Comparison of ENCODE assay signal across 8 cellular contexts in the genomic region with DNA sequence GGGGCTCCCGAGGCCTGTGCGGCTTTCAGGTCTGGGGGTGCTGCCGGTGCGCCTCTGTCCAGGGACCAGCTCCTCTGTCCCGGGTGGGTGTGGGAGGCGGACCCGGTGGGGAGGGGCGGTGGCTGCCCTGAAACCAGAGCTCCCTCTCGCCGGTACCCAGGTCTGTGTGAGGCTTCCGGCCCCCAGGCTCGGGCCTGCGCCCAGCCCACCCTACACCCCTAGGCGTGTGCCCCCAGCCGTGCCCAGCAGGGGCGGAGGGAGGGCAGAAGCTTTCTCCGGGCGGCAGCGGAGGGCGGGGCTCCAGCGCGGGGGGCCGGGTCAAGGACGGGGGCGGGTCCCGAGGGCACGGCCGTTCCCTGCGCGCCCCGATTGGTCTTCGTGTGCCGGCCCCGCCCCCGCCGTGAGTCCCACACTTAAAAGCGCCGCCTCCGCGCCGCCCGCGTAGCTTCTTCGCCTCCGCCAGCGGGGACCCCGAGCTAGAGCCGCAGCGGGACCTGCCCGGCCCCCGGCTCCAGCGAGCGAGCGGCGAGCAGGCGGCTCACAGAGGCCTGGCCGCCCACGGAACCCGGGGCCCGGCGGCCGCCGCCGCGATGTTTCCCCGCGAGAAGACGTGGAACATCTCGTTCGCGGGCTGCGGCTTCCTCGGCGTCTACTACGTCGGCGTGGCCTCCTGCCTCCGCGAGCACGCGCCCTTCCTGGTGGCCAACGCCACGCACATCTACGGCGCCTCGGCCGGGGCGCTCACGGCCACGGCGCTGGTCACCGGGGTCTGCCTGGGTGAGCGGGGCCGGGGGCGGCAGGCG. TPM values are rescaled to one million over a fixed set of nuclear protein-coding genes. Genes with fewer than 3 reads are reported as not detected.
DNase-seq lines count a peak whose midpoint lies in the region; ATAC-seq, FAIRE-seq and TF ChIP-seq lines count a peak whose summit lies in the region.

No MANE protein-coding gene starts in this region.

- peak overlapping the region; percentile 32 for H3K27ac Mint-ChIP-seq in T-helper 17 cell

- H3K4me1 ChIP-seq in right atrium auricular region (peaks cover 0 to 33% of the 10 kb centered on the region in 2 donors), psoas muscle (peaks cover 37% of the 10 kb centered on the region)

- peak overlapping the region; percentile 86 for H3K4me3 Mint-ChIP-seq in T-helper 17 cell

- intact Hi-C loops in psoas muscle (cut with DNase I), result no loop called here

- peak overlapping the region; percentile 98 for H3K27ac ChIP-seq in right atrium auricular region
- peak overlapping the region; percentile 96 for H3K27ac ChIP-seq in psoas muscle

- H3K36me3 ChIP-seq in right atrium auricular region, result peaks cover 28% of the 10 kb centered on the region
- H3K36me3 ChIP-seq in psoas muscle (ENCODE audit: insufficient read depth in 1 of 2, low read depth in 1 of 2), result peaks cover 0 to 40% of the 10 kb centered on the region in 2 donors

- ATAC-seq in HG02610 (IDR thresholded peaks at IDR 0.05; ENCODE audit: unreplicated experiment) (peak; percentile 62), T-helper 17 cell (peak; percentile 79), psoas muscle (peak; percentile 75 to 79 (median 77))

- WGBS in psoas muscle, 3 donors, result 0 to 2% (median 0%) methylated on average over 62 to 96 of the region's 96 CpGs

- no peak for FAIRE-seq in urothelium cell line (lab: Jason Lieb, UNC)

- H3K27me3 Mint-ChIP-seq in T-helper 17 cell, result no peaks in the 10 kb centered on the region

- TF ChIP-seq CTCF in GM12875 (IDR thresholded peaks at IDR 0.05; ENCODE audit: borderline replicate concordance, insufficient read depth, low read depth, low read length) (0 out of 2 replicates have a peak, but pooled peaks have one; percentile 17), right atrium auricular region (IDR thresholded peaks at IDR 0.05) (peak in 1 of 2 donors; percentile 28), psoas muscle (IDR thresholded peaks at IDR 0.05) (peak; percentile 15)

- peak; percentile 85 for DNase-seq in NCI-H1105 treated with DMSO at 0.1 percent for 48 hours (lab: John Stamatoyannopoulos, UW)
- peak; percentile 89 to 95 (median 90) for DNase-seq in T-helper 17 cell
- DNase-seq in amniotic stem cell (lab: John Stamatoyannopoulos, UW), result peak; percentile 66
- peak; percentile 91 for DNase-seq in right atrium auricular region (ENCODE audit: low spot score)
- DNase-seq in psoas muscle, result peak; percentile 95 to 96
- DNase-seq in urothelium cell line (ENCODE audit: low spot score), result peak; percentile 83

- no peaks in the 10 kb centered on the region for H3K27me3 ChIP-seq in right atrium auricular region
- H3K27me3 ChIP-seq in psoas muscle (ENCODE audit: insufficient read depth in 3 of 3, low read length in 2 of 3), result no peaks in the 10 kb centered on the region

- H3K9me3 ChIP-seq in T-helper 17 cell (ENCODE audit: control insufficient read depth, low read length, poor library complexity, severe bottlenecking), result no peaks in the 10 kb centered on the region
- H3K9me3 ChIP-seq in right atrium auricular region, result no peaks in the 10 kb centered on the region
- no peaks in the 10 kb centered on the region for H3K9me3 ChIP-seq in psoas muscle

- no peaks in the 10 kb centered on the region for H3K36me3 Mint-ChIP-seq in T-helper 17 cell (ENCODE audit: low read depth)

- H3K4me3 ChIP-seq in GM12875 (ENCODE audit: low read depth, low read length) (peak overlapping the region; percentile 83), right atrium auricular region (peak overlapping the region; percentile 88 to 93), psoas muscle (peak overlapping the region; percentile 88)

- no peaks in the 10 kb centered on the region for H3K4me1 Mint-ChIP-seq in T-helper 17 cell

RNA-seq across cellular contexts. Expression of gene PNPLA2, which starts 0.6 kb away (rescaled TPM):
- total RNA-seq in T-helper 17 cell (100 to 1,000 TPM; 178 to 182 TPM), right atrium auricular region (100 to 1,000 TPM in 1 of 2 donors, 10 to 100 TPM in 1; 94.4 to 123 TPM), psoas muscle (100 to 1,000 TPM; 125 to 247 (median 175) TPM)
- 10 to 100 TPM; 64.8 to 87.9 (median 83.8) TPM for polyA plus RNA-seq in psoas muscle

RNA-seq across cellular contexts. Expression of gene CRACR2B, which starts 8.4 kb away (rescaled TPM):
- total RNA-seq in T-helper 17 cell (1 to 10 TPM in 1 of 2 donors, under 1 TPM in 1; 0.47 to 1.0 TPM), right atrium auricular region (10 to 100 TPM; 15.6 to 29.7 TPM), psoas muscle (1 to 10 TPM; 2.4 to 8.9 (median 4.1) TPM)
- 1 to 10 TPM; 1.9 to 6.4 (median 2.8) TPM for polyA plus RNA-seq in psoas muscle

RNA-seq across cellular contexts. Expression of gene RPLP2, which starts 9.6 kb away (rescaled TPM):
- total RNA-seq in T-helper 17 cell (1,000 to 10,000 TPM; 4,178 to 4,199 TPM), right atrium auricular region (100 to 1,000 TPM; 145 to 384 TPM), psoas muscle (1,000 to 10,000 TPM; 1,082 to 1,565 (median 1,354) TPM)
- 1,000 to 10,000 TPM in 1 of 3 donors, 100 to 1,000 TPM in 2; 779 to 1,781 (median 798) TPM for polyA plus RNA-seq in psoas muscle

RNA-seq across cellular contexts. Expression of gene CD151, which starts 13.4 kb away (rescaled TPM):
- total RNA-seq in T-helper 17 cell, result 10 to 100 TPM; 54.9 to 67.3 TPM
- total RNA-seq in right atrium auricular region, result 100 to 1,000 TPM; 322 to 710 TPM
- 100 to 1,000 TPM; 149 to 175 (median 161) TPM for total RNA-seq in psoas muscle
- 100 to 1,000 TPM; 158 to 358 (median 224) TPM for polyA plus RNA-seq in psoas muscle

RNA-seq across cellular contexts. Expression of gene PIDD1, which starts 14.3 kb away (rescaled TPM):
- total RNA-seq in T-helper 17 cell (10 to 100 TPM; 26.8 to 29.7 TPM), right atrium auricular region (10 to 100 TPM in 1 of 2 donors, 1 to 10 TPM in 1; 6.0 to 12.1 TPM), psoas muscle (10 to 100 TPM in 3 of 4 donors, 1 to 10 TPM in 1; 8.7 to 13.8 (median 10.4) TPM)
- 10 to 100 TPM in 2 of 3 donors, 1 to 10 TPM in 1; 9.4 to 16.2 (median 10.9) TPM for polyA plus RNA-seq in psoas muscle

Comparison
In these comparisons a context has a peak if more than half of its experiments do, and no peak if none do; other contexts are left out.
1. Peak in every context shown above with its lines: DNase-seq, ATAC-seq, H3K4me3 ChIP-seq and H3K27ac ChIP-seq.